In genomic region chr4:32261196-32261595, GRCh38 we compare ENCODE assay signal across 31 cellular contexts.
"Had no signal": no experiment of that assay in that cellular context is flagged by ENCODE, and none has a peak within 500 bp of the region (broad histone marks: within the 10 kb centered on the region; RNA-seq: fewer than 3 reads in every experiment).

No MANE protein-coding gene starts in this region.

- H3K27me3 Mint-ChIP-seq: activated CD4-positive, alpha-beta memory T cell treated with anti-CD3 and anti-CD28 coated beads, Interleukin-2, amount 10 ng/mL, durations not matched to agents 7 days and 5 days; activated CD4-positive, alpha-beta T cell treated with anti-CD3 and anti-CD28 coated beads, Interleukin-2, amount 10 ng/mL, durations not matched to agents 7 days and 5 days; activated naive CD8-positive, alpha-beta T cell; activated T-cell treated with anti-CD3 and anti-CD28 coated beads, Interleukin-2, amount 50 U/mL, for 24 hours; T-cell had no signal

- ATAC-seq: activated T-cell treated with anti-CD3 and anti-CD28 coated beads, Interleukin-2, amount 50 U/mL, for 72 hours; esophagus mucosa; T-cell had no signal

- FAIRE-seq: astrocyte, colon, frontal cortex had no signal

- DNase-seq: activated CD4-positive, alpha-beta memory T cell treated with anti-CD3 and anti-CD28 coated beads, Interleukin-2, amount 10 ng/mL, durations not matched to agents 7 days and 5 days; activated CD4-positive, alpha-beta T cell treated with anti-CD3 and anti-CD28 coated beads for 1 hour; activated CD4-positive, alpha-beta T cell treated with anti-CD3 and anti-CD28 coated beads for 4 hours; activated CD4-positive, alpha-beta T cell treated with anti-CD3 and anti-CD28 coated beads, Interleukin-2, amount 10 ng/mL, durations not matched to agents 7 days and 5 days; activated CD4-positive, alpha-beta T cell treated with anti-CD3 and anti-CD28 coated beads, Interleukin-2, amount 50 U/mL, for 4 hours; activated CD8-positive, alpha-beta memory T cell treated with anti-CD3 and anti-CD28 coated beads, Interleukin-2, amount 50 U/mL, for 48 hours; activated gamma-delta T cell treated with Interleukin-2 at 50 U/mL for 16 hours; activated naive CD4-positive, alpha-beta T cell treated with anti-CD3 and anti-CD28 coated beads, Interleukin-2, amount 50 U/mL, for 16 hours; activated naive CD4-positive, alpha-beta T cell treated with Interleukin-2 at 50 U/mL for 16 hours; activated T-cell treated with anti-CD3 and anti-CD28 coated beads for 4 hours; activated T-cell treated with anti-CD3 and anti-CD28 coated beads, Interleukin-2, amount 50 U/mL, for 24 hours; activated T-cell treated with anti-CD3 and anti-CD28 coated beads, Interleukin-2, amount 50 U/mL, for 72 hours; amniotic stem cell; anterior cingulate cortex; brain microvascular endothelial cell; caudate nucleus; cortex of kidney; dermis blood vessel endothelial cell; effector CD4-positive, alpha-beta T cell; foreskin fibroblast; head of caudate nucleus; SW 1271; T-cell; T1000 had no signal

- H3K36me3 Mint-ChIP-seq: activated naive CD8-positive, alpha-beta T cell; T-cell had no signal

- H3K27ac Mint-ChIP-seq: activated CD4-positive, alpha-beta memory T cell treated with anti-CD3 and anti-CD28 coated beads, Interleukin-2, amount 10 ng/mL, durations not matched to agents 7 days and 5 days; activated CD4-positive, alpha-beta T cell treated with anti-CD3 and anti-CD28 coated beads, Interleukin-2, amount 10 ng/mL, durations not matched to agents 7 days and 5 days; activated naive CD8-positive, alpha-beta T cell; activated T-cell treated with anti-CD3 and anti-CD28 coated beads, Interleukin-2, amount 50 U/mL, for 24 hours; activated T-cell treated with anti-CD3 and anti-CD28 coated beads, Interleukin-2, amount 50 U/mL, for 72 hours; T-cell; T-helper 1 cell treated with Interleukin-12 subunit alpha and Interleukin-12 subunit beta and Interleukin-4 antibody, amounts not matched to agents 30 μg/mL and 1 μg/mL, for 36 hours; T-helper 2 cell treated with Interferon-gamma antibody and Interleukin-4, amounts not matched to agents 5 μg/mL and 100 μg/mL, for 36 hours had no signal

- H3K27ac ChIP-seq: brain microvascular endothelial cell had no signal

- H3K27me3 ChIP-seq: brain microvascular endothelial cell had no signal

- H3K4me1 Mint-ChIP-seq: activated CD4-positive, alpha-beta memory T cell treated with anti-CD3 and anti-CD28 coated beads, Interleukin-2, amount 10 ng/mL, durations not matched to agents 7 days and 5 days; activated CD4-positive, alpha-beta T cell treated with anti-CD3 and anti-CD28 coated beads, Interleukin-2, amount 10 ng/mL, durations not matched to agents 7 days and 5 days; T-cell had no signal

- H3K36me3 ChIP-seq: brain microvascular endothelial cell had no signal

- H3K4me3 Mint-ChIP-seq: activated CD4-positive, alpha-beta memory T cell treated with anti-CD3 and anti-CD28 coated beads, Interleukin-2, amount 10 ng/mL, durations not matched to agents 7 days and 5 days; activated CD4-positive, alpha-beta T cell treated with anti-CD3 and anti-CD28 coated beads, Interleukin-2, amount 10 ng/mL, durations not matched to agents 7 days and 5 days; activated naive CD8-positive, alpha-beta T cell; activated T-cell treated with anti-CD3 and anti-CD28 coated beads, Interleukin-2, amount 50 U/mL, for 24 hours; activated T-cell treated with anti-CD3 and anti-CD28 coated beads, Interleukin-2, amount 50 U/mL, for 72 hours; T-cell; T-helper 1 cell treated with Interleukin-12 subunit alpha and Interleukin-12 subunit beta and Interleukin-4 antibody, amounts not matched to agents 30 μg/mL and 1 μg/mL, for 36 hours; T-helper 2 cell treated with Interferon-gamma antibody and Interleukin-4, amounts not matched to agents 5 μg/mL and 100 μg/mL, for 36 hours had no signal
